ENCODE assay signal across 8 cellular contexts in the genomic region with DNA sequence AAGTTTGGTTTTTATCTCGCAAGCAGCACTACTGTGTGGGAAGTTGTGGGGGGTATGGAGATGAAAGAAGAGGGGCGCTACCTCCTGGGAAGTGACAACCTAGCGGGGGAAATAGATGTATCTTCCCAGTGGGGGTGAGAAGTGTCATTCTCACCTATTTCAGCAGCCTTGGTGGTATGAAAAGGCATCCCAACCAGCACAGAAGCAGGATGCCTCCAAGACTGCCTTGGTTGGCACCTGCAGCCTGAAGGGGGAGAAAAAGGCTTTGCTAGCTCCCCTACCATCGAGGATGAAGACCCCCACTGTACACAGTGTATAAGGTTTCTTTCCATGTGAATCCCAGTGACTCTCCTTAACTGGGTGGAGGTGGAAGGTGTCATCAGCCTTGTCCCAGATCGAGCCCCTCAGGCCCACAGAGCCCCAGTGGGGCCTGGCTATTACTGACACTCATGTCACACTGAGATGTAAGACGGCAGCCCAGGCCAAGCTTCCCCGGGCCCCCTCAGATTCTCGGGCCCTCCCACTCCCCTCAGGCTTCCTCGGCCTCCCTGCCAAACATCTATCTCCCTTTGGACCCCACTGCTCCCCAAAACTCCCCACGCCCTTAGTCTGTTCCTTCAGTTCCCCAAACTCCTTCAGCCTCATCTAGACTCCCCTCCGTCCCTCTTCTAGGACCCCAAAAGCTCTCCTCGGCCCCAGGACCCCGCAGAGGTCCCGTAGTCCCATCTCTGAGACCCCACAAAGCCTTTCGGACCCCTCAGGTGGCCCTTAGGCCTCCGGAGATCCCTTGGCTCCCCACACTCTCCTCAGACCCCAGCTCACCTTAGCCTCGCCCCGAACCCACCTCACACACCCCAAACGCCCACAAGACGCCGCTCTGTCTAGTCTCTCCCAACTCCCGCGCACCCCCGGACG. TPM values are rescaled to one million over a fixed set of nuclear protein-coding genes. Genes with fewer than 3 reads are reported as not detected.
DNase-seq lines count a peak whose midpoint lies in the region; ATAC-seq, FAIRE-seq and TF ChIP-seq lines count a peak whose summit lies in the region.

No MANE protein-coding gene starts in this region.

- ATAC-seq in pancreas (peak; percentile 14 to 36 (median 30)), GM21526 (IDR thresholded peaks at IDR 0.05; ENCODE audit: low FRiP score, unreplicated experiment) (no peak)

- no peaks in the 10 kb centered on the region for H3K27me3 ChIP-seq in pancreas

- DNase-seq in activated CD4-positive, alpha-beta T cell treated with anti-CD3 and anti-CD28 coated beads, Interleukin-2, amount 10 ng/mL, durations not matched to agents 24 days and 14 days: peak; percentile 74
- DNase-seq in activated CD4-positive, alpha-beta T cell treated with anti-CD3 and anti-CD28 coated beads for 4 hours: no peak
- DNase-seq in activated CD4-positive, alpha-beta memory T cell treated with anti-CD3 and anti-CD28 coated beads for 36 hours: peak; percentile 38
- no peak for DNase-seq in fibroblast of pulmonary artery (ENCODE audit: low read depth)
- DNase-seq in pancreas: peak in 2 of 6 donors; percentile 32 to 58
- DNase-seq in NCI-H1930 (lab: John Stamatoyannopoulos, UW): no peak
- DNase-seq in NCI-H1105 (lab: John Stamatoyannopoulos, UW): no peak

- H3K4me1 ChIP-seq in pancreas: peaks cover 0 to 6% (median 0%) of the 10 kb centered on the region in 3 donors

- H3K9me3 Mint-ChIP-seq in activated CD4-positive, alpha-beta T cell treated with anti-CD3 and anti-CD28 coated beads, Interleukin-2, amount 10 ng/mL, durations not matched to agents 24 days and 14 days: no peaks in the 10 kb centered on the region
- no peaks in the 10 kb centered on the region for H3K9me3 Mint-ChIP-seq in activated CD4-positive, alpha-beta memory T cell treated with anti-CD3 and anti-CD28 coated beads for 36 hours

- no peaks in the 10 kb centered on the region for H3K9me3 ChIP-seq in pancreas

- H3K4me3 ChIP-seq in fibroblast of pulmonary artery (replicated peaks; ENCODE audit: low read depth, low read length): peak overlapping the region; percentile 80
- peak overlapping the region; percentile 51 to 80 (median 64) for H3K4me3 ChIP-seq in pancreas

- intact Hi-C loops in activated CD4-positive, alpha-beta T cell treated with anti-CD3 and anti-CD28 coated beads, Interleukin-2, amount 10 ng/mL, durations not matched to agents 24 days and 14 days (cut with micrococcal nuclease): loop anchor here (2.0 to 5.0 kb wide), 3 partner anchors 20 to 205 kb away; partner anchors contain the start of gene DNMT3B
- intact Hi-C loops in activated CD4-positive, alpha-beta memory T cell treated with anti-CD3 and anti-CD28 coated beads for 36 hours (cut with micrococcal nuclease): loop anchor here (5.0 to 10.0 kb wide), 2 partner anchors 35 to 208 kb away; no protein-coding TSS in a partner anchor
- intact Hi-C loops in pancreas (cut with DNase I): no loop called here

- H3K4me1 Mint-ChIP-seq in activated CD4-positive, alpha-beta T cell treated with anti-CD3 and anti-CD28 coated beads, Interleukin-2, amount 10 ng/mL, durations not matched to agents 24 days and 14 days: peaks cover 39% of the 10 kb centered on the region
- peaks cover 38% of the 10 kb centered on the region for H3K4me1 Mint-ChIP-seq in activated CD4-positive, alpha-beta memory T cell treated with anti-CD3 and anti-CD28 coated beads for 36 hours (ENCODE audit: low read depth)

- peak overlapping the region; percentile 97 for H3K27ac Mint-ChIP-seq in activated CD4-positive, alpha-beta T cell treated with anti-CD3 and anti-CD28 coated beads, Interleukin-2, amount 10 ng/mL, durations not matched to agents 24 days and 14 days
- peak overlapping the region; percentile 92 for H3K27ac Mint-ChIP-seq in activated CD4-positive, alpha-beta memory T cell treated with anti-CD3 and anti-CD28 coated beads for 36 hours

- FAIRE-seq in pancreas (lab: Jason Lieb, UNC): no peak

- CTCF ChIA-PET in activated CD4-positive, alpha-beta memory T cell treated with anti-CD3 and anti-CD28 coated beads for 36 hours (lab: Charles Lee): interaction anchor here (1.0 to 3.2 kb wide), 7 partner anchors 20 to 220 kb away, joined by 3 to 27 read pairs (median 3); partner anchors contain the start of gene C20orf203

- H3K36me3 ChIP-seq in pancreas: no peaks in the 10 kb centered on the region

- H3K27me3 Mint-ChIP-seq in activated CD4-positive, alpha-beta T cell treated with anti-CD3 and anti-CD28 coated beads, Interleukin-2, amount 10 ng/mL, durations not matched to agents 24 days and 14 days: no peaks in the 10 kb centered on the region
- H3K27me3 Mint-ChIP-seq in activated CD4-positive, alpha-beta memory T cell treated with anti-CD3 and anti-CD28 coated beads for 36 hours: no peaks in the 10 kb centered on the region

- TF ChIP-seq CTCF in fibroblast of pulmonary artery (IDR thresholded peaks at IDR 0.05; ENCODE audit: low read length, missing control alignments) (no peak), pancreas (IDR thresholded peaks at IDR 0.05) (no peak)

- POLR2A ChIA-PET in activated CD4-positive, alpha-beta memory T cell treated with anti-CD3 and anti-CD28 coated beads for 36 hours (lab: Charles Lee): interaction anchor here (0.5 to 1.8 kb wide), 9 partner anchors 10 to 1170 kb away, joined by 3 to 5 read pairs (median 4); partner anchors contain the start of gene DNMT3B

- peak overlapping the region; percentile 61 to 82 (median 74) for H3K27ac ChIP-seq in pancreas

- H3K36me3 Mint-ChIP-seq in activated CD4-positive, alpha-beta T cell treated with anti-CD3 and anti-CD28 coated beads, Interleukin-2, amount 10 ng/mL, durations not matched to agents 24 days and 14 days (ENCODE audit: low read depth): peaks cover 5% of the 10 kb centered on the region
- peaks cover 4% of the 10 kb centered on the region for H3K36me3 Mint-ChIP-seq in activated CD4-positive, alpha-beta memory T cell treated with anti-CD3 and anti-CD28 coated beads for 36 hours

- 13 to 17% methylated on average over 22 to 25 of the region's 25 CpGs for WGBS in pancreas, 2 donors

- peak overlapping the region; percentile 93 for H3K4me3 Mint-ChIP-seq in activated CD4-positive, alpha-beta T cell treated with anti-CD3 and anti-CD28 coated beads, Interleukin-2, amount 10 ng/mL, durations not matched to agents 24 days and 14 days
- peak overlapping the region; percentile 97 for H3K4me3 Mint-ChIP-seq in activated CD4-positive, alpha-beta memory T cell treated with anti-CD3 and anti-CD28 coated beads for 36 hours

RNA-seq across cellular contexts. Expression of gene COMMD7, which starts 0.7 kb away (rescaled TPM):
- total RNA-seq in activated CD4-positive, alpha-beta T cell treated with anti-CD3 and anti-CD28 coated beads, Interleukin-2, amount 10 ng/mL, durations not matched to agents 24 days and 14 days: 36.3 and 37.7 TPM in 2 replicates
- 10 to 100 TPM; 38.1 to 39.6 TPM for total RNA-seq in activated CD4-positive, alpha-beta memory T cell treated with anti-CD3 and anti-CD28 coated beads for 36 hours
- total RNA-seq in pancreas: 10 to 100 TPM; 12.9 to 25.7 (median 15.9) TPM
- 10 to 100 TPM; 26.8 to 29.1 TPM for polyA plus RNA-seq in pancreas

RNA-seq across cellular contexts. Expression of gene DNMT3B, which starts 19.6 kb away (rescaled TPM):
- 1.1 and 1.3 TPM in 2 replicates for total RNA-seq in activated CD4-positive, alpha-beta T cell treated with anti-CD3 and anti-CD28 coated beads, Interleukin-2, amount 10 ng/mL, durations not matched to agents 24 days and 14 days
- total RNA-seq in activated CD4-positive, alpha-beta memory T cell treated with anti-CD3 and anti-CD28 coated beads for 36 hours: 1 to 10 TPM; 1.7 to 2.0 TPM
- 1 to 10 TPM; 2.0 to 5.1 (median 3.8) TPM for total RNA-seq in pancreas
- polyA plus RNA-seq in pancreas: 1 to 10 TPM; 2.4 to 3.4 TPM

Comparison
In these comparisons a context has a peak if more than half of its experiments do, and no peak if none do; other contexts are left out.
1. DNase-seq: peak in activated CD4-positive, alpha-beta T cell treated with anti-CD3 and anti-CD28 coated beads, Interleukin-2, amount 10 ng/mL, durations not matched to agents 24 days and 14 days (single experiment) and activated CD4-positive, alpha-beta memory T cell treated with anti-CD3 and anti-CD28 coated beads for 36 hours (single experiment); none in activated CD4-positive, alpha-beta T cell treated with anti-CD3 and anti-CD28 coated beads for 4 hours (0 of 2), fibroblast of pulmonary artery (single experiment), NCI-H1930 (0 of 2) and NCI-H1105 (single experiment).
2. intact Hi-C loops: an anchor here in activated CD4-positive, alpha-beta T cell treated with anti-CD3 and anti-CD28 coated beads, Interleukin-2, amount 10 ng/mL, durations not matched to agents 24 days and 14 days (2.0 to 5.0 kb wide) and activated CD4-positive, alpha-beta memory T cell treated with anti-CD3 and anti-CD28 coated beads for 36 hours (5.0 to 10.0 kb wide); none called in pancreas.